8 cellular contexts compared by ENCODE assay signal in genomic region chr12:89451876-89452275, GRCh38.
DNase-seq lines count a peak whose midpoint lies in the region; ATAC-seq and TF ChIP-seq lines count a peak whose summit lies in the region.

No MANE protein-coding gene starts in this region.

- peak overlapping the region in 3 of 5 donors; percentile 28 to 78 (median 62) for H3K27ac ChIP-seq in adrenal gland

- H3K27me3 ChIP-seq in adrenal gland: no peaks in the 10 kb centered on the region

- no peak for TF ChIP-seq POLR2A in adrenal gland (IDR thresholded peaks at IDR 0.05)

- intact Hi-C loops in adrenal gland (cut with DNase I): loop anchor here in 1 of 2 donors (10.0 kb wide), 1 partner anchor 87 kb away; no protein-coding TSS in a partner anchor

- H3K4me3 ChIP-seq in adrenal gland (no peak overlapping the region), retinal pigment epithelial cell (ENCODE audit: low read length) (no peak overlapping the region)

- H3K4me1 ChIP-seq in ES-I3 (ENCODE audit: insufficient read depth, low read length) (peaks cover 27% of the 10 kb centered on the region), adrenal gland (replicated peaks in 1 of 2) (peaks cover 0 to 38% of the 10 kb centered on the region in 2 donors)

- peak in 6 of 7 donors; percentile 20 to 65 (median 28) for DNase-seq in adrenal gland
- DNase-seq in hepatic stellate cell (ENCODE audit: low spot score): peak; percentile 48
- peak; percentile 42 for DNase-seq in retinal pigment epithelial cell (ENCODE audit: low read depth)
- DNase-seq in nucleus accumbens (lab: John Stamatoyannopoulos, UW): no peak

- no peaks in the 10 kb centered on the region for H3K9me3 ChIP-seq in ES-I3 (ENCODE audit: control insufficient read depth, insufficient read depth, low read length)
- H3K9me3 ChIP-seq in adrenal gland (replicated peaks in 1 of 3): no peaks in the 10 kb centered on the region

- no peak for ATAC-seq in HG03045 (IDR thresholded peaks at IDR 0.05; ENCODE audit: unreplicated experiment)
- no peak for ATAC-seq in GM21786 (IDR thresholded peaks at IDR 0.05; ENCODE audit: unreplicated experiment)
- ATAC-seq in HG02678 (IDR thresholded peaks at IDR 0.05; ENCODE audit: unreplicated experiment): no peak

- no peaks in the 10 kb centered on the region for H3K36me3 ChIP-seq in ES-I3 (ENCODE audit: insufficient read depth, low read length)
- no peaks in the 10 kb centered on the region for H3K36me3 ChIP-seq in adrenal gland (replicated peaks in 1 of 2)

- 53 to 60% (median 55%) methylated on average over 9 of the region's 9 CpGs for WGBS in adrenal gland, 4 donors

- TF ChIP-seq CTCF in adrenal gland (IDR thresholded peaks at IDR 0.05) (no peak), retinal pigment epithelial cell (conservative IDR thresholded peaks at IDR 0.05; ENCODE audit: low read depth, low read length) (no peak)

- peak overlapping the region; percentile 26; the same call in 1 of the 2 replicates for H3K9ac ChIP-seq in ES-I3 (ENCODE audit: low read depth, low read length)

Comparison
In these comparisons a context has a peak if more than half of its experiments do, and no peak if none do; other contexts are left out.
1. DNase-seq: peak in adrenal gland (6 of 7), hepatic stellate cell (single experiment) and retinal pigment epithelial cell (single experiment); none in nucleus accumbens (0 of 56).